36 cellular contexts compared by ENCODE assay signal in the genomic region with DNA sequence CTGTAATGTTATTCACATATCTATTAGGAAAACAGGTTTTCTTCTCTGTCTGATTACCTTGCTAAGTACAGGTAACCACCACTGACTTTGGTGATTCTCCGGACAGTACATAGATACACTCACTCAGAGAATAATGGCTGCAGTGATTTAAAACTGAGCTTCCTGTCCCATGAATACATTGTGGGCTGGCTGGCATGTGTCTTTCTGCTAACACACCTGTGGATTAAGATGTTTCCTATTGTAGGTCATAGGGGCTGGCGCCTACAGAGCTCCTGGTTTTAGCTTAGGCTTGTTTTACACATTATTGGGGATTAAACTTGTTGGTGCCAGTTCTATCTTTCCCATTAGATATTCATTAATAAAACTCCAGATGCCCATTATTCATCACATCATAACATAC.
"Had no signal": no experiment of that assay in that cellular context is flagged by ENCODE, and none has a peak within 500 bp of the region (broad histone marks: within the 10 kb centered on the region; RNA-seq: fewer than 3 reads in every experiment).

No MANE protein-coding gene starts in this region.

- H3K9me3 ChIP-seq: MG63 had no signal

- H3K4me3 ChIP-seq: MG63 had no signal

- H3K27ac ChIP-seq: KMS-11 had no signal

- DNase-seq: Karpas-422, Kasumi-1, KG1, MG63, MM.1S, MV-4-11, NCI-H1048, NCI-H1092, NCI-H1092 treated with DMSO at 0.1 percent for 48 hours, NCI-H1105, NCI-H1105 treated with DMSO at 0.1 percent for 48 hours, NCI-H1417 treated with DMSO at 0.1 percent for 48 hours, NCI-H1436, NCI-H1436 treated with DMSO at 0.1 percent for 48 hours, NCI-H146, NCI-H1694, NCI-H1694 treated with DMSO at 0.1 percent for 48 hours, NCI-H187, NCI-H187 treated with DMSO at 0.1 percent for 48 hours, NCI-H1930, NCI-H2029, NCI-H2029 treated with DMSO at 0.1 percent for 48 hours, NCI-H2081, NCI-H2081 treated with DMSO at 0.1 percent for 48 hours, NCI-H2107, NCI-H2171, NCI-H2171 treated with DMSO at 0.1 percent for 48 hours, NCI-H2227 treated with DMSO at 0.1 percent for 48 hours, NCI-H226, NCI-H345, NCI-H446, NCI-H446 treated with DMSO at 0.1 percent for 48 hours, NCI-H510A, NCI-H510A treated with DMSO at 0.1 percent for 48 hours, NCI-H524 had no signal

- H3K36me3 ChIP-seq: MG63 had no signal

- H3K27me3 ChIP-seq: MG63 had no signal
